8 cellular contexts compared by ENCODE assay signal in the genomic region with DNA sequence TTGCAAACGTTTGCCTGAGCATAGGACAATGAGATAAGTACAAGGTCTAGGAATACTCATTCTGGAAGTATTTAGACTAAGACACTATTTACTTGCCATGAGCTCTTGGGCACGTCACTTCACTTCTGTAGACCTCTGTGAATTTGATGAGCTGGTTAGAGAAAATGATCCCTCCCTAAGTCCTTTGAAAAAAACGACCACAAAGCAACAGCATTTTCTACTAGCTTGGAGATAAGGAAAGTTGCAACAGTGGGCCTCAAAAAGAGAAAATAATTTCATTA. TPM values are rescaled to one million over a fixed set of nuclear protein-coding genes. Genes with fewer than 3 reads are reported as not detected.
DNase-seq lines count a peak whose midpoint lies in the region; ATAC-seq and TF ChIP-seq lines count a peak whose summit lies in the region.

No MANE protein-coding gene starts in this region.

- no TSS peak for BruUV-seq in Calu3 (replicated peaks; lab: Mats Ljungman, UMichigan)

- peaks cover 22% of the 10 kb centered on the region for H3K4me1 Mint-ChIP-seq in Calu3 (ENCODE audit: low read depth, unreplicated experiment)
- H3K4me1 Mint-ChIP-seq in activated naive CD4-positive, alpha-beta T cell treated with anti-CD3 and anti-CD28 coated beads, Interleukin-2, amount 10 ng/mL, durations not matched to agents 7 days and 5 days: peaks cover 7% of the 10 kb centered on the region

- H2AK5ac ChIP-seq in trophoblast cell (ENCODE audit: low read length): no peak overlapping the region

- ATAC-seq in foreskin keratinocyte (peak; percentile 7), GM21723 (IDR thresholded peaks at IDR 0.05; ENCODE audit: unreplicated experiment) (no peak)

- TF ChIP-seq CTCF in Calu3 (IDR thresholded peaks at IDR 0.05; ENCODE audit: unreplicated experiment) (no peak), foreskin keratinocyte (conservative IDR thresholded peaks at IDR 0.05) (no peak)

- CTCF ChIA-PET in Calu3 (lab: Charles Lee): interaction anchor here (1.0 to 3.9 kb wide), 6 partner anchors 8 to 108 kb away, joined by 4 to 32 read pairs (median 7); no protein-coding TSS in a partner anchor
- CTCF ChIA-PET in activated naive CD4-positive, alpha-beta T cell treated with anti-CD3 and anti-CD28 coated beads, Interleukin-2, amount 10 ng/mL, durations not matched to agents 7 days and 5 days (lab: Charles Lee): interaction anchor here (1.2 kb wide), 1 partner anchor 15 kb away, joined by 3 read pairs; no protein-coding TSS in a partner anchor

- H4K91ac ChIP-seq in trophoblast cell (ENCODE audit: low read depth, low read length): no peak overlapping the region

- H2BK12ac ChIP-seq in trophoblast cell (ENCODE audit: low read length): no peak overlapping the region

- no peaks in the 10 kb centered on the region for H3K27me3 Mint-ChIP-seq in Calu3 (ENCODE audit: unreplicated experiment)
- peaks cover 24% of the 10 kb centered on the region for H3K27me3 Mint-ChIP-seq in activated naive CD4-positive, alpha-beta T cell treated with anti-CD3 and anti-CD28 coated beads, Interleukin-2, amount 10 ng/mL, durations not matched to agents 7 days and 5 days

- H3K4me3 Mint-ChIP-seq in Calu3 (ENCODE audit: low read depth, unreplicated experiment): peak overlapping the region; percentile 99
- no peak overlapping the region for H3K4me3 Mint-ChIP-seq in activated naive CD4-positive, alpha-beta T cell treated with anti-CD3 and anti-CD28 coated beads, Interleukin-2, amount 10 ng/mL, durations not matched to agents 7 days and 5 days

- H3K27me3 ChIP-seq in foreskin keratinocyte: no peaks in the 10 kb centered on the region
- H3K27me3 ChIP-seq in trophoblast cell (ENCODE audit: insufficient read depth, low read length): no peaks in the 10 kb centered on the region

- H3K4me1 ChIP-seq in foreskin keratinocyte: peaks cover 17% of the 10 kb centered on the region
- H3K4me1 ChIP-seq in trophoblast cell (ENCODE audit: control insufficient read depth in 1 of 2, insufficient read depth in 2 of 2, low read length in 2 of 2): peaks cover 0 to 2% of the 10 kb centered on the region in 2 experiments

- peaks cover 10% of the 10 kb centered on the region for H3K79me1 ChIP-seq in trophoblast cell (ENCODE audit: low read length)

- no peak overlapping the region for H3K23ac ChIP-seq in trophoblast cell (ENCODE audit: low read length)

- H3K9ac ChIP-seq in SK-N-MC (ENCODE audit: insufficient read length): no peak overlapping the region
- peak overlapping the region; percentile 80 for H3K9ac ChIP-seq in trophoblast cell (ENCODE audit: low read length)

- no peak overlapping the region for H3K18ac ChIP-seq in trophoblast cell (ENCODE audit: low read length)

- intact Hi-C loops in Calu3 (cut with micrococcal nuclease; ENCODE audit: unreplicated experiment): loop anchor here (1.0 to 5.0 kb wide), 2 partner anchors 52 to 86 kb away; no protein-coding TSS in a partner anchor

- H3K4me2 ChIP-seq in trophoblast cell (ENCODE audit: low read length): peak overlapping the region; percentile 98

- peaks cover 61% of the 10 kb centered on the region for H3K36me3 Mint-ChIP-seq in Calu3 (ENCODE audit: insufficient read depth, unreplicated experiment)
- no peaks in the 10 kb centered on the region for H3K36me3 Mint-ChIP-seq in activated naive CD4-positive, alpha-beta T cell treated with anti-CD3 and anti-CD28 coated beads, Interleukin-2, amount 10 ng/mL, durations not matched to agents 7 days and 5 days

- no peak overlapping the region for H2BK120ac ChIP-seq in trophoblast cell (ENCODE audit: insufficient read depth, low read length, poor library complexity)

- DNase-seq in Calu3 (no peak), SK-N-MC (ENCODE audit: low read depth, low spot score) (no peak), foreskin keratinocyte (peak; percentile 54 to 73), trophoblast cell (peak; percentile 30 to 70)
- no peak for DNase-seq in activated naive CD4-positive, alpha-beta T cell treated with anti-CD3 and anti-CD28 coated beads, Interleukin-2, amount 10 ng/mL, durations not matched to agents 7 days and 5 days
- DNase-seq in stimulated activated CD4-positive, alpha-beta T cell treated with anti-CD3 and anti-CD28 coated beads, Interleukin-4, amount 100 ng/mL, for 24 hours: no peak
- DNase-seq in activated CD4-positive, CD25-positive, alpha-beta regulatory T cell (lab: John Stamatoyannopoulos, UW): no peak

- no peak overlapping the region for H2AFZ ChIP-seq in trophoblast cell (ENCODE audit: insufficient read depth, low read length, poor library complexity)

- H3K4ac ChIP-seq in trophoblast cell (ENCODE audit: low read depth, low read length): no peak overlapping the region

- peak overlapping the region; percentile 91 for H3K27ac Mint-ChIP-seq in Calu3 (ENCODE audit: unreplicated experiment)
- no peak overlapping the region for H3K27ac Mint-ChIP-seq in activated naive CD4-positive, alpha-beta T cell treated with anti-CD3 and anti-CD28 coated beads, Interleukin-2, amount 10 ng/mL, durations not matched to agents 7 days and 5 days

- no peaks in the 10 kb centered on the region for H3K9me3 Mint-ChIP-seq in Calu3 (ENCODE audit: low read depth, unreplicated experiment)
- H3K9me3 Mint-ChIP-seq in activated naive CD4-positive, alpha-beta T cell treated with anti-CD3 and anti-CD28 coated beads, Interleukin-2, amount 10 ng/mL, durations not matched to agents 7 days and 5 days: peaks cover 2% of the 10 kb centered on the region

- H4K8ac ChIP-seq in trophoblast cell (ENCODE audit: low read depth, low read length): peak overlapping the region; percentile 75

- no CpG with 5 or more reads among the region's 3 CpGs for WGBS in trophoblast cell (ENCODE audit: extremely low coverage, insufficient coverage, insufficient read length)

- no peak overlapping the region for H3K14ac ChIP-seq in trophoblast cell (ENCODE audit: low read length)

- no peak overlapping the region for H3K27ac ChIP-seq in SK-N-MC
- peak overlapping the region; percentile 84 for H3K27ac ChIP-seq in foreskin keratinocyte
- peak overlapping the region; percentile 82 for H3K27ac ChIP-seq in trophoblast cell (ENCODE audit: low read depth, low read length)

- H3K4me3 ChIP-seq in SK-N-MC: peak overlapping the region; percentile 83
- H3K4me3 ChIP-seq in trophoblast cell (ENCODE audit: low read depth, low read length): peak overlapping the region; percentile 96

- H3K9me3 ChIP-seq in SK-N-MC (ENCODE audit: low read depth, low read length) (no peaks in the 10 kb centered on the region), trophoblast cell (ENCODE audit: insufficient read depth, low read depth, low read length) (no peaks in the 10 kb centered on the region)

- H4K12ac ChIP-seq in trophoblast cell (ENCODE audit: low read depth, low read length): no peak overlapping the region

- no peaks in the 10 kb centered on the region for H3K36me3 ChIP-seq in SK-N-MC (ENCODE audit: insufficient read depth, low read length)
- no peaks in the 10 kb centered on the region for H3K36me3 ChIP-seq in trophoblast cell (ENCODE audit: control insufficient read depth in 1 of 2, insufficient read depth in 2 of 2, low read length in 2 of 2)

- H2BK5ac ChIP-seq in trophoblast cell (ENCODE audit: low read depth, low read length, poor library complexity): peak overlapping the region; percentile 23

- peaks cover 4% of the 10 kb centered on the region for H3K79me2 ChIP-seq in trophoblast cell (ENCODE audit: control insufficient read depth, insufficient read depth, low read length, poor library complexity)

RNA-seq across cellular contexts. Expression of gene LURAP1L, which starts 1.9 kb away (rescaled TPM):
- total RNA-seq in Calu3 (2022) (48.7 and 52.7 TPM in 2 replicates), foreskin keratinocyte (3.6 TPM in 2 replicates)
- 2.4 and 2.7 TPM in 2 replicates for polyA plus RNA-seq in foreskin keratinocyte
- 81.8 and 92.1 TPM in 2 replicates for polyA plus RNA-seq in trophoblast cell (2013)

Comparison
In these comparisons a context has a peak if more than half of its experiments do, and no peak if none do; other contexts are left out.
1. DNase-seq: peak in foreskin keratinocyte (2 of 2) and trophoblast cell (2 of 2); none in Calu3 (single experiment), SK-N-MC (single experiment), activated naive CD4-positive, alpha-beta T cell treated with anti-CD3 and anti-CD28 coated beads, Interleukin-2, amount 10 ng/mL, durations not matched to agents 7 days and 5 days (single experiment), stimulated activated CD4-positive, alpha-beta T cell treated with anti-CD3 and anti-CD28 coated beads, Interleukin-4, amount 100 ng/mL, for 24 hours (single experiment) and activated CD4-positive, CD25-positive, alpha-beta regulatory T cell (0 of 4).
2. RNA of gene LURAP1L, which starts 1.9 kb away (total RNA-seq): 48.7 to 52.7 TPM in Calu3; 3.6 TPM in foreskin keratinocyte; every median in the first group is over 10 times any median in the second.